ENCODE assay signal across 7 cellular contexts in the genomic region with DNA sequence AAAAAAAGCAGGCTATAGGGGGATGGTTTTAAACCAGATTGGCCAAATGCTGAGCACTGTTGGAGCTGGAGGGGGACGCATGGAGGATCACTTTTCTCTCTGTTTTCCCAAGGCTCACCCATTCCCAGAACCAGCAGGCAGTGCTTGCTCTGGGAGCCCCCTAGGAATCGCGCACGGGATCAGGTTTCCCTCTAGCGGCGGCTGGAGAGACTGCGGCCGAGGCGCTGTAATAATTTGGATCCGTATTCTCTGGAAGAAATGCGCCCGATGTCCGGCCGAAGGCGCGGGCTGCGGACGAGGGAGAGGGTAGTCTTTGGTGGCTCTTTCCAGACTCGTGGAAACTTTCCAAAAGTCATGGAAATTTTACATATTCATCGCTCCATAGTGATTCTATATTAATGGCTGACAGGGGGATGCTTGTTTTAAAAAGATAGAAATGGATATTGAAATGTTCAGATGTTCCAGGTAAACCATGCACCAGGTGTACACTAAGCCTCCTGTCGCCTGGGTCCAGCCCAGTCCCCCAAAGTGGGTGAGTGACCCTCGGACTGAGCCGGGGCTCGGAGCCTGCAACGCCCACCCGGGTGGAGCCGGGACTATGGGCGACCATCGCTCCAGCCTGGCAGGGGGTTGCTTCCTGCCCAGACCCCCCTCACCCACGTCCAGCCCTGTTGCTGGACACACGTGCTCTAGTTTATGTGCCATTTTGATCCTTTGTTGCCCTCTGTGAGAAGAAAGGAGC.
A peak's percentile ranks its signal among the peaks of the same experiment; 100 is the strongest.
DNase-seq lines count a peak whose midpoint lies in the region; ATAC-seq and TF ChIP-seq lines count a peak whose summit lies in the region.

No MANE protein-coding gene starts in this region.

- CTCF ChIA-PET in PC-3 (lab: Charles Lee): no interaction called here

- no peak overlapping the region for H3K4me2 ChIP-seq in PC-3 (ENCODE audit: low read length)

- no peaks in the 10 kb centered on the region for H3K79me2 ChIP-seq in PC-3 (ENCODE audit: low read length)

- H3K27ac ChIP-seq in PC-3 (ENCODE audit: low read length) (no peak overlapping the region), breast epithelium (no peak overlapping the region)

- no peaks in the 10 kb centered on the region for H3F3A ChIP-seq in PC-3 (ENCODE audit: low read length, unreplicated experiment)

- ATAC-seq in PC-3: peak; percentile 80
- ATAC-seq in GM21825 (IDR thresholded peaks at IDR 0.05; ENCODE audit: unreplicated experiment): no peak

- TF ChIP-seq POLR2A in breast epithelium (IDR thresholded peaks at IDR 0.05): no peak

- no peak overlapping the region for H3K9ac ChIP-seq in PC-3 (ENCODE audit: low read length)

- H2AFZ ChIP-seq in PC-3 (ENCODE audit: low read length): no peak overlapping the region

- no peaks in the 10 kb centered on the region for H4K20me1 ChIP-seq in PC-3 (ENCODE audit: low read length)

- H3K4me3 ChIP-seq in PC-3 (ENCODE audit: low read length): no peak overlapping the region
- H3K4me3 ChIP-seq in breast epithelium: no peak overlapping the region
- H3K4me3 ChIP-seq in kidney epithelial cell (ENCODE audit: low read depth, low read length): no peak overlapping the region

- BruUV-seq in PC-3 (replicated peaks; lab: Mats Ljungman, UMichigan): no TSS peak

- intact Hi-C loops in PC-3 (cut with micrococcal nuclease) (loop anchor here (1.0 kb wide), 1 partner anchor 10 kb away; no protein-coding TSS in a partner anchor), breast epithelium (cut with DNase I; ENCODE audit: low total_unique reads) (no loop called here)

- TF ChIP-seq CTCF in PC-3 (conservative IDR thresholded peaks at IDR 0.05; ENCODE audit: low read depth, low read length) (peak; percentile 86), breast epithelium (IDR thresholded peaks at IDR 0.05) (peak; percentile 40 to 67 (median 49)), kidney epithelial cell (IDR thresholded peaks at IDR 0.05; ENCODE audit: insufficient read depth, low read length, poor library complexity, severe bottlenecking) (peak; percentile 96)

- DNase-seq in ELF-1 (ENCODE audit: low read depth, low spot score) (peak; percentile 84), HT-29 (ENCODE audit: low spot score) (peak; percentile 79), PC-3 (peak; percentile 70), breast epithelium (ENCODE audit: low spot score in 2 of 2) (no peak), kidney epithelial cell (ENCODE audit: low read depth) (no peak)
- peak; percentile 15 for DNase-seq in stimulated activated CD8-positive, alpha-beta memory T cell treated with anti-CD3 and anti-CD28 coated beads, Interleukin-4, amount 100 ng/mL, for 24 hours (ENCODE audit: low read depth)

- H3K9me2 ChIP-seq in PC-3 (replicated peaks; ENCODE audit: low read length): no peaks in the 10 kb centered on the region

- H3K9me3 ChIP-seq in PC-3 (ENCODE audit: low read length) (no peaks in the 10 kb centered on the region), breast epithelium (no peaks in the 10 kb centered on the region)

- H3K4me1 ChIP-seq in PC-3 (ENCODE audit: insufficient read depth, low read length) (no peaks in the 10 kb centered on the region), breast epithelium (no peaks in the 10 kb centered on the region)

- POLR2A ChIA-PET in PC-3 (lab: Charles Lee; ENCODE audit: unreplicated experiment): interaction anchor here (0.7 kb wide), 1 partner anchor 42 kb away, joined by 3 read pairs; no protein-coding TSS in a partner anchor

- H3K27me3 ChIP-seq in PC-3 (ENCODE audit: low read length) (peaks cover 57% of the 10 kb centered on the region), breast epithelium (peaks cover 5 to 27% of the 10 kb centered on the region in 2 donors), kidney epithelial cell (ENCODE audit: control insufficient read depth, insufficient read depth, low read length) (peaks cover 14% of the 10 kb centered on the region)

- H3K36me3 ChIP-seq in PC-3 (ENCODE audit: low read depth, low read length): no peaks in the 10 kb centered on the region
- no peaks in the 10 kb centered on the region for H3K36me3 ChIP-seq in breast epithelium
- no peaks in the 10 kb centered on the region for H3K36me3 ChIP-seq in kidney epithelial cell (ENCODE audit: control insufficient read depth, insufficient read depth, low read length)

Comparison
In these comparisons a context has a peak if more than half of its experiments do, and no peak if none do; other contexts are left out.
1. DNase-seq: peak in ELF-1 (single experiment), HT-29 (single experiment), PC-3 (single experiment) and stimulated activated CD8-positive, alpha-beta memory T cell treated with anti-CD3 and anti-CD28 coated beads, Interleukin-4, amount 100 ng/mL, for 24 hours (single experiment); none in breast epithelium (0 of 2) and kidney epithelial cell (single experiment).
2. Peak in every context shown above with its lines, with median percentiles within 50 percentile points of each other: CTCF ChIP-seq.